Comparison of ENCODE assay signal across 24 cellular contexts in the genomic region with DNA sequence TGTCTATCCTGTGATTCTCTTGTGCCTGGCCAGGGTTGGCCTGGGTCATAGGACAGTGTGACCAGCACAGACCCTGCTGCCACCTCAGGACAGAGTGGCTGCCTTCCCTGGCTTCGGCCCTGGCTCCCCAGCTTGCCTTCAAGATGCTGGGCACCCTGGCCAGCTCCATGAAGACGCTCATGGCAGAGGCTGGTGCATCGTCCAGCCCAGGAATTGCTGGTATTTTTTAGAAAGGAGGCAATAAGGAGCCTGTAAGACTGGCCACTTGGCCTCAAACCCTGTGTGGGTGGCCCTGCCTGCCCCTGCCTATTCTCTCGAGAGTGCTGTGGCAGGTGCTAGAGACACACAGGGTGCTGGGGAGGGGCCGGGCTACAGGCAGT.
DNase-seq lines count a peak whose midpoint lies in the region; ATAC-seq, FAIRE-seq and TF ChIP-seq lines count a peak whose summit lies in the region.
"Had no signal": no experiment of that assay in that cellular context is flagged by ENCODE, and none has a peak within 500 bp of the region (broad histone marks: within the 10 kb centered on the region; RNA-seq: fewer than 3 reads in every experiment).

No MANE protein-coding gene starts in this region.

- TF ChIP-seq RAD21 in HepG2 (CRISPR knock-in tag; IDR thresholded peaks at IDR 0.05) = no peak

- 36% methylated on average over 3 of the region's 5 CpGs for WGBS in right lobe of liver (ENCODE audit: insufficient coverage, low coverage, low lambda C conversion rate, missing lambda C conversion rate)
- WGBS in HepG2 (ENCODE audit: low lambda C conversion rate) = 3% methylated on average over 5 of the region's 5 CpGs

- in situ Hi-C loops in HepG2 (cut with HindIII; ENCODE audit: extremely low pct_ligation_motif_present, low pct_unique_long_range_greater_than_20kb) = no loop called here

- no TSS peak for BruUV-seq in HepG2 (replicated peaks; lab: Mats Ljungman, UMichigan)

- ATAC-seq in right lobe of liver (peak in 1 of 4 donors; percentile 15), HepG2 (no peak), mucosa of descending colon (no peak), upper lobe of right lung (no peak), GM19328 (IDR thresholded peaks at IDR 0.05; ENCODE audit: unreplicated experiment) (no peak)
- ATAC-seq: HCT116 had no signal

- TF ChIP-seq CTCF in right lobe of liver (IDR thresholded peaks at IDR 0.05) (no peak), HepG2 (CRISPR knock-in tag; IDR thresholded peaks at IDR 0.05) (no peak), mucosa of descending colon (IDR thresholded peaks at IDR 0.05) (no peak), upper lobe of right lung (IDR thresholded peaks at IDR 0.05) (no peak)

- no peak for TF ChIP-seq EP300 in HepG2 (IDR thresholded peaks at IDR 0.05; ENCODE audit: low read depth in 2 of 2, low read length in 2 of 2)
- TF ChIP-seq EP300 in HepG2 (CRISPR knock-in tag; IDR thresholded peaks at IDR 0.05; ENCODE audit: borderline replicate concordance) = no peak

- H3K4me2 ChIP-seq in HepG2 (ENCODE audit: low read depth, low read length) = no peak overlapping the region

- no peaks in the 10 kb centered on the region for H3K79me2 ChIP-seq in HepG2 (ENCODE audit: insufficient read depth, low read length)

- TF ChIP-seq POLR2A in right lobe of liver (IDR thresholded peaks at IDR 0.05) = no peak
- TF ChIP-seq POLR2A in HepG2 (IDR thresholded peaks at IDR 0.05; ENCODE audit: insufficient read depth in 1 of 2, low read depth in 2 of 2, low read length in 2 of 2) = no peak

- no peak overlapping the region for H3K4me3 ChIP-seq in right lobe of liver
- no peak overlapping the region for H3K4me3 ChIP-seq in HepG2 (replicated peaks in 1 of 3; ENCODE audit: insufficient read depth in 1 of 3, low read depth in 2 of 3, low read length in 3 of 3)
- no peak overlapping the region for H3K4me3 ChIP-seq in mucosa of descending colon
- H3K4me3 ChIP-seq in upper lobe of right lung = no peak overlapping the region
- H3K4me3 ChIP-seq: SJCRH30 had no signal

- peak in 2 of 3 donors; percentile 7 to 40 for DNase-seq in right lobe of liver
- no peak for DNase-seq in HepG2 (ENCODE audit: low spot score)
- DNase-seq in mucosa of descending colon = peak in 2 of 3 donors; percentile 5 to 8
- DNase-seq in upper lobe of right lung = peak; percentile 30
- no peak for DNase-seq in RCC 7860 (ENCODE audit: low spot score)
- no peak for DNase-seq in hypothalamus (lab: John Stamatoyannopoulos, UW)
- DNase-seq: ACHN; AML-193; Caco-2; CD4-positive, alpha-beta T cell; GOT3; IMR-90; NCI-H1417; NCI-H1930; NCI-H345; NCI-H524 treated with DMSO at 0.1 percent for 48 hours; RPMI8226; SJCRH30 had no signal

- H3K9ac ChIP-seq in HepG2 (ENCODE audit: insufficient read depth, low read depth, low read length) = no peak overlapping the region

- intact Hi-C loops in right lobe of liver (cut with DNase I) = no loop called here
- intact Hi-C loops in HepG2 (cut with micrococcal nuclease; ENCODE audit: unreplicated experiment) = no loop called here
- intact Hi-C loops in mucosa of descending colon (cut with DNase I, micrococcal nuclease) = no loop called here
- intact Hi-C loops in upper lobe of right lung (cut with DNase I) = no loop called here

- no peak overlapping the region for H2AFZ ChIP-seq in HepG2 (ENCODE audit: low read length)

- no peaks in the 10 kb centered on the region for H3K27me3 ChIP-seq in right lobe of liver
- peaks cover 10 to 59% of the 10 kb centered on the region in 2 experiments for H3K27me3 ChIP-seq in HepG2 (ENCODE audit: control insufficient read depth in 1 of 2, insufficient read depth in 2 of 2, low read length in 2 of 2)
- peaks cover 33% of the 10 kb centered on the region for H3K27me3 ChIP-seq in upper lobe of right lung

- POLR2A ChIA-PET in HepG2 (lab: Yijun Ruan, JAX) = no interaction called here

- H3K4me1 ChIP-seq in right lobe of liver (no peaks in the 10 kb centered on the region), HepG2 (ENCODE audit: insufficient read depth, low read length) (no peaks in the 10 kb centered on the region), mucosa of descending colon (ENCODE audit: low read depth) (no peaks in the 10 kb centered on the region), upper lobe of right lung (no peaks in the 10 kb centered on the region)
- H3K4me1 ChIP-seq: Caco-2, SJCRH30 had no signal

- CTCF ChIA-PET in HepG2 (lab: Yijun Ruan, JAX; ENCODE audit: low intra/inter-chr PET ratio, low total read pairs) = no interaction called here

- H4K20me1 ChIP-seq in HepG2 (ENCODE audit: insufficient read depth, low read length) = no peaks in the 10 kb centered on the region

- no peak for FAIRE-seq in HepG2 (lab: Jason Lieb, UNC)
- FAIRE-seq in RCC 7860 (lab: Jason Lieb, UNC) = no peak
- FAIRE-seq: GM12891, GM18507 had no signal

- H3K27ac ChIP-seq in right lobe of liver (no peak overlapping the region), HepG2 (ENCODE audit: extremely low read length, insufficient read depth, low read length) (no peak overlapping the region), cingulate gyrus (ENCODE audit: low read depth, low read length) (peak overlapping the region; percentile 19), upper lobe of right lung (no peak overlapping the region)
- H3K27ac ChIP-seq: HL-60, SJCRH30 had no signal

- H3K9me3 ChIP-seq in right lobe of liver (no peaks in the 10 kb centered on the region), HepG2 (ENCODE audit: low read length) (peaks cover 10% of the 10 kb centered on the region; the same call in 1 of the 2 replicates), mucosa of descending colon (peaks cover 7% of the 10 kb centered on the region), upper lobe of right lung (no peaks in the 10 kb centered on the region)
- H3K9me3 ChIP-seq: Caco-2 had no signal

- H3K36me3 ChIP-seq in right lobe of liver (no peaks in the 10 kb centered on the region), HepG2 (replicated peaks in 1 of 2; ENCODE audit: control insufficient read depth in 1 of 2, insufficient read depth in 2 of 2, low read length in 2 of 2) (no peaks in the 10 kb centered on the region), mucosa of descending colon (ENCODE audit: low read depth) (no peaks in the 10 kb centered on the region), upper lobe of right lung (no peaks in the 10 kb centered on the region)
- H3K36me3 ChIP-seq: SJCRH30 had no signal

TF ChIP-seq in HepG2, 621 proteins besides CTCF, POLR2A, EP300 and RAD21:
- TF ChIP-seq, protein P1, sequence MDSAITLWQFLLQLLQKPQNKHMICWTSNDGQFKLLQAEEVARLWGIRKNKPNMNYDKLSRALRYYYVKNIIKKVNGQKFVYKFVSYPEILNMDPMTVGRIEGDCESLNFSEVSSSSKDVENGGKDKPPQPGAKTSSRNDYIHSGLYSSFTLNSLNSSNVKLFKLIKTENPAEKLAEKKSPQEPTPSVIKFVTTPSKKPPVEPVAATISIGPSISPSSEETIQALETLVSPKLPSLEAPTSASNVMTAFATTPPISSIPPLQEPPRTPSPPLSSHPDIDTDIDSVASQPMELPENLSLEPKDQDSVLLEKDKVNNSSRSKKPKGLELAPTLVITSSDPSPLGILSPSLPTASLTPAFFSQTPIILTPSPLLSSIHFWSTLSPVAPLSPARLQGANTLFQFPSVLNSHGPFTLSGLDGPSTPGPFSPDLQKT (CRISPR knock-in tag; IDR thresholded peaks at IDR 0.05; ENCODE audit: borderline replicate concordance) = no peak
- no peak for TF ChIP-seq NFKB2 (CRISPR knock-in tag; IDR thresholded peaks at IDR 0.05; ENCODE audit: borderline replicate concordance)
- no peak for TF ChIP-seq RFX5 (IDR thresholded peaks at IDR 0.05; ENCODE audit: low read depth, low read length)
- TF ChIP-seq MATR3 (CRISPR knock-in tag; IDR thresholded peaks at IDR 0.05) = no peak
- TF ChIP-seq ZNF546 (CRISPR knock-in tag; conservative IDR thresholded peaks at IDR 0.05) = no peak
- TF ChIP-seq, protein P2, sequence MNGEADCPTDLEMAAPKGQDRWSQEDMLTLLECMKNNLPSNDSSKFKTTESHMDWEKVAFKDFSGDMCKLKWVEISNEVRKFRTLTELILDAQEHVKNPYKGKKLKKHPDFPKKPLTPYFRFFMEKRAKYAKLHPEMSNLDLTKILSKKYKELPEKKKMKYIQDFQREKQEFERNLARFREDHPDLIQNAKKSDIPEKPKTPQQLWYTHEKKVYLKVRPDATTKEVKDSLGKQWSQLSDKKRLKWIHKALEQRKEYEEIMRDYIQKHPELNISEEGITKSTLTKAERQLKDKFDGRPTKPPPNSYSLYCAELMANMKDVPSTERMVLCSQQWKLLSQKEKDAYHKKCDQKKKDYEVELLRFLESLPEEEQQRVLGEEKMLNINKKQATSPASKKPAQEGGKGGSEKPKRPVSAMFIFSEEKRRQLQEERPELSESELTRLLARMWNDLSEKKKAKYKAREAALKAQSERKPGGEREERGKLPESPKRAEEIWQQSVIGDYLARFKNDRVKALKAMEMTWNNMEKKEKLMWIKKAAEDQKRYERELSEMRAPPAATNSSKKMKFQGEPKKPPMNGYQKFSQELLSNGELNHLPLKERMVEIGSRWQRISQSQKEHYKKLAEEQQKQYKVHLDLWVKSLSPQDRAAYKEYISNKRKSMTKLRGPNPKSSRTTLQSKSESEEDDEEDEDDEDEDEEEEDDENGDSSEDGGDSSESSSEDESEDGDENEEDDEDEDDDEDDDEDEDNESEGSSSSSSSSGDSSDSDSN (CRISPR knock-in tag; IDR thresholded peaks at IDR 0.05) = no peak
- TF ChIP-seq ZNF678 (CRISPR knock-in tag; IDR thresholded peaks at IDR 0.05) = no peak
- no peak for TF ChIP-seq ZNF564 (CRISPR knock-in tag; IDR thresholded peaks at IDR 0.05)
- TF ChIP-seq, protein P3, sequence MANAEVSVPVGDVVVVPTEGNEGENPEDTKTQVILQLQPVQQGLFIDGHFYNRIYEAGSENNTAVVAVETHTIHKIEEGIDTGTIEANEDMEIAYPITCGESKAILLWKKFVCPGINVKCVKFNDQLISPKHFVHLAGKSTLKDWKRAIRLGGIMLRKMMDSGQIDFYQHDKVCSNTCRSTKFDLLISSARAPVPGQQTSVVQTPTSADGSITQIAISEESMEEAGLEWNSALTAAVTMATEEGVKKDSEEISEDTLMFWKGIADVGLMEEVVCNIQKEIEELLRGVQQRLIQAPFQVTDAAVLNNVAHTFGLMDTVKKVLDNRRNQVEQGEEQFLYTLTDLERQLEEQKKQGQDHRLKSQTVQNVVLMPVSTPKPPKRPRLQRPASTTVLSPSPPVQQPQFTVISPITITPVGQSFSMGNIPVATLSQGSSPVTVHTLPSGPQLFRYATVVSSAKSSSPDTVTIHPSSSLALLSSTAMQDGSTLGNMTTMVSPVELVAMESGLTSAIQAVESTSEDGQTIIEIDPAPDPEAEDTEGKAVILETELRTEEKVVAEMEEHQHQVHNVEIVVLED (CRISPR knock-in tag; IDR thresholded peaks at IDR 0.05; ENCODE audit: borderline replicate concordance) = no peak
- no peak for TF ChIP-seq ZNF232 (CRISPR knock-in tag; IDR thresholded peaks at IDR 0.05; ENCODE audit: borderline replicate concordance)
- TF ChIP-seq SATB2 (CRISPR knock-in tag; IDR thresholded peaks at IDR 0.05) = no peak
- TF ChIP-seq ZNF780A (CRISPR knock-in tag; IDR thresholded peaks at IDR 0.05) = no peak
TF ChIP-seq in HepG2: peak in this region for 0.

Comparison
In these comparisons a context has a peak if more than half of its experiments do, and no peak if none do; other contexts are left out.
1. DNase-seq: peak in right lobe of liver (2 of 3), mucosa of descending colon (2 of 3) and upper lobe of right lung (single experiment); none in HepG2 (single experiment), RCC 7860 (single experiment) and hypothalamus (0 of 51).